ENCODE assay signal across 8 cellular contexts in the genomic region with DNA sequence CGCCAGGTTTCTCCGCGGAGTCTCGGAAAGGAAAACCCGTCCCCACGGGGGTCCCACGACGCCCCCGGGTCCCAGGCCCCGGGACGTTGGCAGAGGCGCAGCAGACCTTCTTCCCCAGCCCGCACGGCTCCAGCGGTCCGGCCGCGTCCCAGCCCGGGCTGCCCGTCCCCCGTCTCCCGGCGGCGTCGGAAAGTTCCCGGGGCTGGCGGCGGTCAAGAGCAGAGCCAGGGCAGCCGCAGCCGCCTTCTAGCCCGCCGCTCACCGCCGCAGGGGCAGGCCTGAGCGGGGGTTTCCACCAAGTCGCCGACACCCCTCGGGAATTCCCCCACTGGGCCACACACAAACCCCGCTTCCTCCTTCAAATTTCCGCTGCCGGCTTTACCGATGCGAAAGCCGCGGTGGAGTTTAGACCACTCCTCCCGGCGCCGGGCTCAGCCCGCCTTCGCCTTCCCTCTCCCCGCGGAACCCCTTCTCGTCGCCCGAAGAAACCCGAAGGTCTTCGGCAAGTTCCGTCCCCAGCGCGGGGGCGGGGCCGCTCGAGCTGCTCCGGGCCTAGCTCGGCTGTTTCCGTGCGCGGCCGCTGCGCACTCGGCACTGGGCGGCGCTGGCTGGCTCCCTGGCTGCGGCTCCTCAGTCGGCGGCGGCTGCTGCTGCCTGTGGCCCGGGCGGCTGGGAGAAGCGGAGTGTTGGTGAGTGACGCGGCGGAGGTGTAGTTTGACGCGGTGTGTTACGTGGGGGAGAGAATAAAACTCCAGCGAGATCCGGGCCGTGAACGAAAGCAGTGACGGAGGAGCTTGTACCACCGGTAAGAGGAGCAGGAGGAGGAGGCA. TPM values are rescaled to one million over a fixed set of nuclear protein-coding genes. Genes with fewer than 3 reads are reported as not detected.
DNase-seq lines count a peak whose midpoint lies in the region; TF ChIP-seq lines count a peak whose summit lies in the region.

A gene (plus strand): TSS at position 633 of the 830 bp plus-strand sequence. CDS start 25,674 bp downstream, outside the sequence.

- peak; percentile 89 to 98 for DNase-seq in HAP-1 (ENCODE audit: low spot score in 2 of 2)
- DNase-seq in MM.1S: peak; percentile 99
- DNase-seq in SIG-M5 (lab: John Stamatoyannopoulos, UW): peak; percentile 96
- peak; percentile 100 for DNase-seq in activated gamma-delta T cell (lab: John Stamatoyannopoulos, UW)
- peak; percentile 99 for DNase-seq in fibroblast of villous mesenchyme (ENCODE audit: low read depth)
- peak; percentile 100 for DNase-seq in neural crest cell (ENCODE audit: low read depth, low spot score)

- H3K36me3 Mint-ChIP-seq in neural crest cell (ENCODE audit: low read depth): no peaks in the 10 kb centered on the region

- H3K9me3 ChIP-seq in ES-I3 (ENCODE audit: control insufficient read depth, insufficient read depth, low read length) (no peaks in the 10 kb centered on the region), HAP-1 (no peaks in the 10 kb centered on the region), MM.1S (replicated peaks; ENCODE audit: insufficient read depth, low read length) (no peaks in the 10 kb centered on the region), stomach smooth muscle (ENCODE audit: control insufficient read depth in 2 of 2, low read length in 2 of 2) (no peaks in the 10 kb centered on the region)

- 0 out of 2 replicates have a peak, but pooled peaks cover 3% of the 10 kb centered on the region for H4K20me1 ChIP-seq in MM.1S (ENCODE audit: insufficient read depth, low read length)

- H3K4me3 ChIP-seq in HAP-1 (peak within 1 kb of the TSS; percentile 97), MM.1S (ENCODE audit: low read length) (peak within 1 kb of the TSS; percentile 98), fibroblast of villous mesenchyme (ENCODE audit: low read depth, low read length) (peak within 1 kb of the TSS; percentile 82), stomach smooth muscle (ENCODE audit: low read length in 2 of 2) (peak within 1 kb of the TSS; percentile 95)

- peak within 1 kb of the TSS; percentile 95 for H3K27ac ChIP-seq in MM.1S (ENCODE audit: low read length)
- H3K27ac ChIP-seq in stomach smooth muscle (ENCODE audit: low read length): peak within 1 kb of the TSS; percentile 96

- peak within 1 kb of the TSS; percentile 84 for H3K9ac ChIP-seq in ES-I3 (ENCODE audit: low read depth, low read length)
- peak within 1 kb of the TSS; percentile 95 for H3K9ac ChIP-seq in MM.1S (ENCODE audit: low read length)
- peak within 1 kb of the TSS; percentile 95 to 97 for H3K9ac ChIP-seq in stomach smooth muscle (ENCODE audit: low read length in 2 of 2)

- TF ChIP-seq CTCF in MM.1S (IDR thresholded peaks at IDR 0.05; ENCODE audit: low read length): no peak
- peak; percentile 7 for TF ChIP-seq CTCF in fibroblast of villous mesenchyme (IDR thresholded peaks at IDR 0.05; ENCODE audit: insufficient read depth, low read depth, low read length)
- TF ChIP-seq CTCF in neural crest cell (conservative IDR thresholded peaks at IDR 0.05): peak; percentile 3

- H3K4me1 ChIP-seq in ES-I3 (ENCODE audit: insufficient read depth, low read length) (peaks cover 8% of the 10 kb centered on the region; the same call in 1 of the 2 replicates), HAP-1 (peaks cover 23% of the 10 kb centered on the region), MM.1S (ENCODE audit: low read length) (0 out of 2 replicates have a peak, but pooled peaks cover 3% of the 10 kb centered on the region), stomach smooth muscle (ENCODE audit: control insufficient read depth, insufficient read depth, low read length) (peaks cover 2% of the 10 kb centered on the region)

- H3K79me2 ChIP-seq in MM.1S (ENCODE audit: low read length): peaks cover 41% of the 10 kb centered on the region

- H3K36me3 ChIP-seq in ES-I3 (ENCODE audit: insufficient read depth, low read length): no peaks in the 10 kb centered on the region
- no peaks in the 10 kb centered on the region for H3K36me3 ChIP-seq in HAP-1 (replicated peaks)
- H3K36me3 ChIP-seq in MM.1S (replicated peaks; ENCODE audit: insufficient read depth, low read length): no peaks in the 10 kb centered on the region
- H3K36me3 ChIP-seq in stomach smooth muscle (ENCODE audit: control insufficient read depth in 2 of 2, insufficient read depth in 2 of 2, low read length in 2 of 2): no peaks in the 10 kb centered on the region

- H3K9me2 ChIP-seq in MM.1S (replicated peaks; ENCODE audit: insufficient read depth, low read length): no peaks in the 10 kb centered on the region

- H3K27me3 Mint-ChIP-seq in neural crest cell (ENCODE audit: low read depth): peaks cover 19% of the 10 kb centered on the region

- H3K27me3 ChIP-seq in HAP-1 (ENCODE audit: low read depth): no peaks in the 10 kb centered on the region
- H3K27me3 ChIP-seq in MM.1S (replicated peaks; ENCODE audit: insufficient read depth, low read length): no peaks in the 10 kb centered on the region
- no peaks in the 10 kb centered on the region for H3K27me3 ChIP-seq in stomach smooth muscle (ENCODE audit: control insufficient read depth in 1 of 2, insufficient read depth in 2 of 2, low read length in 2 of 2)

- peak within 1 kb of the TSS; percentile 100 for H3K27ac Mint-ChIP-seq in neural crest cell (ENCODE audit: unreplicated experiment)

- peak within 1 kb of the TSS; percentile 99 for H3K4me3 Mint-ChIP-seq in neural crest cell

- in situ Hi-C loops in HAP-1 (cut with MboI; ENCODE audit: low sequenced_read_pairs): no loop called here

- peaks cover 40% of the 10 kb centered on the region for H3K4me1 Mint-ChIP-seq in neural crest cell

- H3K4me2 ChIP-seq in MM.1S (ENCODE audit: low read depth, low read length): peak within 1 kb of the TSS; percentile 86

- peaks cover 15% of the 10 kb centered on the region for H3F3A ChIP-seq in MM.1S (ENCODE audit: insufficient read depth, low read length)

- H3K9me3 Mint-ChIP-seq in neural crest cell: no peaks in the 10 kb centered on the region

- H2AFZ ChIP-seq in MM.1S (ENCODE audit: low read length): peak within 1 kb of the TSS; percentile 92

RNA-seq across cellular contexts. Expression of the gene that starts here (rescaled TPM):
- total RNA-seq in fibroblast of villous mesenchyme: 22.5 and 32.4 TPM in 2 replicates
- 91.7 and 115 TPM in 2 replicates for total RNA-seq in neural crest cell

Comparison
In these comparisons a context has a peak if more than half of its experiments do, and no peak if none do; other contexts are left out.
1. Peak in every context shown above with its lines: DNase-seq, H3K4me3 ChIP-seq and H3K27ac ChIP-seq.